8 cellular contexts compared by ENCODE assay signal in genomic region chr3:9402410-9403228, GRCh38. TPM values are rescaled to one million over a fixed set of nuclear protein-coding genes. Genes with fewer than 3 reads are reported as not detected.
DNase-seq lines count a peak whose midpoint lies in the region; ATAC-seq and TF ChIP-seq lines count a peak whose summit lies in the region.

No MANE protein-coding gene starts in this region.

- peaks cover 29 to 89% (median 81%) of the 10 kb centered on the region in 12 donors for H3K4me1 ChIP-seq in heart left ventricle

- TF ChIP-seq CTCF in heart left ventricle (IDR thresholded peaks at IDR 0.05) = no peak

- H3K27me3 Mint-ChIP-seq in T-cell = no peaks in the 10 kb centered on the region
- H3K27me3 Mint-ChIP-seq in activated naive CD4-positive, alpha-beta T cell treated with anti-CD3 and anti-CD28 coated beads, Interleukin-2, amount 10 ng/mL, durations not matched to agents 7 days and 5 days = no peaks in the 10 kb centered on the region

- ATAC-seq in heart left ventricle (peak in 1 of 4 donors; percentile 12), Right ventricle myocardium inferior (no peak), T-cell (replicated peaks in 1 of 4) (no peak), sciatic nerve (no peak)

- H3K27ac Mint-ChIP-seq in T-cell = peak overlapping the region; percentile 24 to 62
- no peak overlapping the region for H3K27ac Mint-ChIP-seq in activated naive CD4-positive, alpha-beta T cell treated with anti-CD3 and anti-CD28 coated beads, Interleukin-2, amount 10 ng/mL, durations not matched to agents 7 days and 5 days

- no peaks in the 10 kb centered on the region for H3K36me3 Mint-ChIP-seq in T-cell
- H3K36me3 Mint-ChIP-seq in activated naive CD4-positive, alpha-beta T cell treated with anti-CD3 and anti-CD28 coated beads, Interleukin-2, amount 10 ng/mL, durations not matched to agents 7 days and 5 days = peaks cover 17% of the 10 kb centered on the region

- H3K27ac ChIP-seq in heart left ventricle = peak overlapping the region in 8 of 12 donors; percentile 3 to 99 (median 36)

- peak overlapping the region in 2 of 3 donors; percentile 47 to 50 for H3K4me3 Mint-ChIP-seq in T-cell
- no peak overlapping the region for H3K4me3 Mint-ChIP-seq in activated naive CD4-positive, alpha-beta T cell treated with anti-CD3 and anti-CD28 coated beads, Interleukin-2, amount 10 ng/mL, durations not matched to agents 7 days and 5 days

- peaks cover 83 to 85% (median 85%) of the 10 kb centered on the region in 3 donors for H3K4me1 Mint-ChIP-seq in T-cell
- H3K4me1 Mint-ChIP-seq in activated naive CD4-positive, alpha-beta T cell treated with anti-CD3 and anti-CD28 coated beads, Interleukin-2, amount 10 ng/mL, durations not matched to agents 7 days and 5 days = peaks cover 66% of the 10 kb centered on the region

- peak overlapping the region in 4 of 12 donors; percentile 3 to 10 (median 6) for H3K4me3 ChIP-seq in heart left ventricle

- peak in 3 of 5 donors; percentile 23 to 55 (median 48) for DNase-seq in heart left ventricle
- DNase-seq in Right ventricle myocardium inferior (ENCODE audit: missing footprints) = no peak
- DNase-seq in T-cell = no peak
- peak; percentile 26 to 89 (median 70) for DNase-seq in head of caudate nucleus
- peak; percentile 67 for DNase-seq in sciatic nerve (ENCODE audit: low spot score)
- no peak for DNase-seq in RPMI8226
- DNase-seq in activated naive CD4-positive, alpha-beta T cell treated with anti-CD3 and anti-CD28 coated beads, Interleukin-2, amount 10 ng/mL, durations not matched to agents 7 days and 5 days = no peak
- DNase-seq in NOMO-1 (lab: John Stamatoyannopoulos, UW; ENCODE audit: unreplicated experiment in 2 of 2) = no peak

- intact Hi-C loops in heart left ventricle (cut with DNase I) = no loop called here
- intact Hi-C loops in Right ventricle myocardium inferior (cut with DNase I) = no loop called here
- intact Hi-C loops in head of caudate nucleus (cut with DNase I) = no loop called here
- intact Hi-C loops in sciatic nerve (cut with DNase I) = no loop called here

- H3K9me3 Mint-ChIP-seq in T-cell = no peaks in the 10 kb centered on the region
- no peaks in the 10 kb centered on the region for H3K9me3 Mint-ChIP-seq in activated naive CD4-positive, alpha-beta T cell treated with anti-CD3 and anti-CD28 coated beads, Interleukin-2, amount 10 ng/mL, durations not matched to agents 7 days and 5 days

- H3K36me3 ChIP-seq in heart left ventricle = no peaks in the 10 kb centered on the region

- CTCF ChIA-PET in T-cell (lab: Charles Lee) = interaction anchor here in 1 of 2 donors (0.5 to 1.4 kb wide), 3 partner anchors 23 to 46 kb away, joined by 3 to 6 read pairs (median 6); partner anchors contain the start of gene THUMPD3
- CTCF ChIA-PET in activated naive CD4-positive, alpha-beta T cell treated with anti-CD3 and anti-CD28 coated beads, Interleukin-2, amount 10 ng/mL, durations not matched to agents 7 days and 5 days (lab: Charles Lee) = interaction anchor here (1.4 to 1.9 kb wide), 2 partner anchors 22 to 49 kb away, joined by 3 to 4 read pairs; no protein-coding TSS in a partner anchor

- WGBS in heart left ventricle, 4 donors = 18 to 24% (median 19%) methylated on average over 3 of the region's 3 CpGs

- TF ChIP-seq POLR2A in heart left ventricle (IDR thresholded peaks at IDR 0.05) = no peak

- no peaks in the 10 kb centered on the region for H3K9me3 ChIP-seq in heart left ventricle

- POLR2A ChIA-PET in T-cell (lab: Charles Lee) = no interaction called here

- no peaks in the 10 kb centered on the region for H3K27me3 ChIP-seq in heart left ventricle

RNA-seq across cellular contexts. Expression of gene SETD5, which starts 5.2 kb away (rescaled TPM):
- total RNA-seq in heart left ventricle (10 to 100 TPM; 40.8 to 84.2 (median 53.9) TPM), Right ventricle myocardium inferior (51.6 TPM), T-cell (100 to 1,000 TPM; 119 to 131 (median 125) TPM), sciatic nerve (162 TPM)
- polyA plus RNA-seq in heart left ventricle = 10 to 100 TPM; 28.2 to 28.7 TPM

RNA-seq across cellular contexts. Expression of gene THUMPD3, which starts 39.8 kb away (rescaled TPM):
- total RNA-seq in heart left ventricle (10 to 100 TPM; 25.3 to 65.5 (median 51.5) TPM), Right ventricle myocardium inferior (48.3 TPM), T-cell (10 to 100 TPM; 33.3 to 44.4 (median 43.5) TPM), sciatic nerve (32.2 TPM)
- 10 to 100 TPM; 47.0 to 63.0 TPM for polyA plus RNA-seq in heart left ventricle

Comparison
In these comparisons a context has a peak if more than half of its experiments do, and no peak if none do; other contexts are left out.
1. DNase-seq: peak in heart left ventricle (3 of 5), head of caudate nucleus (42 of 42) and sciatic nerve (single experiment); none in Right ventricle myocardium inferior (single experiment), T-cell (0 of 34), RPMI8226 (single experiment), activated naive CD4-positive, alpha-beta T cell treated with anti-CD3 and anti-CD28 coated beads, Interleukin-2, amount 10 ng/mL, durations not matched to agents 7 days and 5 days (single experiment) and NOMO-1 (0 of 2).